8 cellular contexts compared by ENCODE assay signal in the genomic region with DNA sequence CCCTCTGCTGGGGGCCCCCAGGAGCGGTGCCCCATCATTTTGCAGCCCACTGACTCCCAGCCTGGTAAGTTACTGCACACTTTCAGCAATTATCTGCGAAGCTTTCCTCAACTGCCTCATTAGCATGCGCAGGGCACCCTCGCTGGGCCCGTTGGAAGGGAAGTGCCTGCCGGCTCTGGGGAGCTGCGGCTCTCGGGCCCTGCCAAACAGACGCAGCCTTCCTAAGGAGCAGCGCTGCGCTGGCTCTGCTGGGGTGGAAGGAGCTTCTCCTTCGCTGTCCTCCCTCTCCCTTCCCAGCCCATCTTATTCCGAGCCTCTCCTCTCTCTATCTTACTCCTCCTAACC.
A peak's percentile ranks its signal among the peaks of the same experiment; 100 is the strongest.
DNase-seq lines count a peak whose midpoint lies in the region; ATAC-seq and TF ChIP-seq lines count a peak whose summit lies in the region.

No MANE protein-coding gene starts in this region.

- H3K4me1 ChIP-seq in body of pancreas: peaks cover 15% of the 10 kb centered on the region

- ATAC-seq in body of pancreas (peak; percentile 38), GM21576 (IDR thresholded peaks at IDR 0.05; ENCODE audit: unreplicated experiment) (no peak), HG03354 (IDR thresholded peaks at IDR 0.05; ENCODE audit: poor library complexity, severe bottlenecking, unreplicated experiment) (no peak)

- TF ChIP-seq CTCF in body of pancreas (IDR thresholded peaks at IDR 0.05): no peak

- H3K36me3 ChIP-seq in body of pancreas (replicated peaks in 1 of 2; ENCODE audit: insufficient read depth in 1 of 2, low read depth in 2 of 2): no peaks in the 10 kb centered on the region

- TF ChIP-seq POLR2A in body of pancreas (IDR thresholded peaks at IDR 0.05): no peak

- H3K27ac ChIP-seq in body of pancreas: no peak overlapping the region

- H3K9me3 ChIP-seq in body of pancreas: no peaks in the 10 kb centered on the region

- H3K27me3 ChIP-seq in body of pancreas: no peaks in the 10 kb centered on the region

- DNase-seq in NCI-H82 (lab: John Stamatoyannopoulos, UW) (peak; percentile 51), NCI-H82 treated with DMSO at 0.1 percent for 48 hours (lab: John Stamatoyannopoulos, UW; ENCODE audit: unreplicated experiment) (no peak), body of pancreas (peak; percentile 8 to 23 (median 14)), inferior parietal cortex (ENCODE audit: extremely low spot score) (peak; percentile 47)
- peak; percentile 33 for DNase-seq in stimulated activated CD8-positive, alpha-beta memory T cell treated with anti-CD3 and anti-CD28 coated beads, Interleukin-4, amount 100 ng/mL, for 48 hours
- DNase-seq in stimulated activated naive CD4-positive, alpha-beta T cell (lab: John Stamatoyannopoulos, UW): no peak

- 8 to 13% methylated on average over 10 to 13 of the region's 13 CpGs for WGBS in body of pancreas, 2 donors

- intact Hi-C loops in body of pancreas (cut with DNase I): no loop called here

- no peak overlapping the region for H3K4me3 ChIP-seq in body of pancreas

Comparison
In these comparisons a context has a peak if more than half of its experiments do, and no peak if none do; other contexts are left out.
1. DNase-seq: peak in NCI-H82 (single experiment), body of pancreas (4 of 4), inferior parietal cortex (single experiment) and stimulated activated CD8-positive, alpha-beta memory T cell treated with anti-CD3 and anti-CD28 coated beads, Interleukin-4, amount 100 ng/mL, for 48 hours (single experiment); none in NCI-H82 treated with DMSO at 0.1 percent for 48 hours (single experiment) and stimulated activated naive CD4-positive, alpha-beta T cell (0 of 6).